In genomic region chr3:49867871-49868321, GRCh38 we compare ENCODE assay signal across 9 cellular contexts. TPM values are rescaled to one million over a fixed set of nuclear protein-coding genes. Genes with fewer than 3 reads are reported as not detected.
DNase-seq lines count a peak whose midpoint lies in the region; ATAC-seq and TF ChIP-seq lines count a peak whose summit lies in the region.
"Had no signal": no experiment of that assay in that cellular context is flagged by ENCODE, and none has a peak within 500 bp of the region (broad histone marks: within the 10 kb centered on the region; RNA-seq: fewer than 3 reads in every experiment).

No MANE protein-coding gene starts in this region.

- WGBS in testis, 2 donors = 24 to 37% methylated on average over 4 to 7 of the region's 7 CpGs

- H3K9me3 ChIP-seq in cardiac muscle cell (ENCODE audit: low read depth) = no peaks in the 10 kb centered on the region
- H3K9me3 ChIP-seq in testis = no peaks in the 10 kb centered on the region

- TF ChIP-seq CTCF in cardiac muscle cell (IDR thresholded peaks at IDR 0.05; ENCODE audit: low read depth, low read length) (no peak), fibroblast of pulmonary artery (IDR thresholded peaks at IDR 0.05; ENCODE audit: low read length, missing control alignments) (no peak), testis (IDR thresholded peaks at IDR 0.05) (no peak)

- H3K36me3 ChIP-seq in cardiac muscle cell (no peaks in the 10 kb centered on the region), testis (ENCODE audit: low read depth, missing control alignments) (no peaks in the 10 kb centered on the region)

- H3K27me3 ChIP-seq in cardiac muscle cell (peaks cover 44% of the 10 kb centered on the region), testis (no peaks in the 10 kb centered on the region)

- no peak overlapping the region for H3K4me3 ChIP-seq in cardiac muscle cell
- H3K4me3 ChIP-seq in fibroblast of pulmonary artery (replicated peaks; ENCODE audit: low read depth, low read length) = no peak overlapping the region
- H3K4me3 ChIP-seq in testis = no peak overlapping the region

- H3K27ac ChIP-seq in cardiac muscle cell (no peak overlapping the region), testis (no peak overlapping the region)
- H3K27ac ChIP-seq: epithelial cell of prostate had no signal

- no peak for ATAC-seq in Right ventricle myocardium inferior
- ATAC-seq in SK-N-SH treated with all-trans-retinoic acid at 6 μM for 48 hours = peak; percentile 39
- ATAC-seq in GM18861 (IDR thresholded peaks at IDR 0.05; ENCODE audit: unreplicated experiment) = no peak

- intact Hi-C loops in Right ventricle myocardium inferior (cut with DNase I) (no loop called here), testis (cut with DNase I; ENCODE audit: low total_unique reads) (no loop called here)

- TF ChIP-seq POLR2A in testis (IDR thresholded peaks at IDR 0.05) = no peak

- peaks cover 9% of the 10 kb centered on the region for H3K4me1 ChIP-seq in cardiac muscle cell (ENCODE audit: low read depth)
- H3K4me1 ChIP-seq in testis = peaks cover 11% of the 10 kb centered on the region

- peak; percentile 60 to 83 for DNase-seq in cardiac muscle cell (ENCODE audit: low read depth in 1 of 2, low spot score in 1 of 2)
- DNase-seq in Right ventricle myocardium inferior (ENCODE audit: missing footprints) = no peak
- DNase-seq in fibroblast of pulmonary artery (ENCODE audit: low read depth) = peak; percentile 62
- peak; percentile 23 for DNase-seq in testis
- no peak for DNase-seq in H4 (ENCODE audit: low spot score)
- DNase-seq in activated CD4-positive, CD25-positive, alpha-beta regulatory T cell (lab: John Stamatoyannopoulos, UW) = no peak

TF ChIP-seq in SK-N-SH treated with all-trans-retinoic acid at 6 μM for 48 hours, 23 proteins besides CTCF, POLR2A, EP300 and RAD21:
- TF ChIP-seq BACH2 (CRISPR knock-in tag; IDR thresholded peaks at IDR 0.05; ENCODE audit: borderline replicate concordance) = no peak
- no peak for TF ChIP-seq CREB5 (CRISPR knock-in tag; IDR thresholded peaks at IDR 0.05; ENCODE audit: low read depth)
- TF ChIP-seq ZNF565 (CRISPR knock-in tag; conservative IDR thresholded peaks at IDR 0.05; ENCODE audit: low read depth) = no peak
- TF ChIP-seq ZFP30 (CRISPR knock-in tag; IDR thresholded peaks at IDR 0.05) = no peak
- TF ChIP-seq ESRRG (CRISPR knock-in tag; IDR thresholded peaks at IDR 0.05) = no peak

RNA-seq across cellular contexts. Expression of gene CAMKV, which starts 1.8 kb away (rescaled TPM):
- total RNA-seq in cardiac muscle cell = 0.09 and 0.32 TPM in 2 replicates
- polyA plus RNA-seq in cardiac muscle cell = 0.34 TPM in 1 of 2 replicates, not detected in the other
- total RNA-seq in Right ventricle myocardium inferior = not detected
- total RNA-seq in testis = 1 to 10 TPM; 1.2 to 2.3 TPM
- 4.0 TPM for polyA plus RNA-seq in testis (ENCODE audit: insufficient read depth, low read depth, low replicate concordance)
- total RNA-seq in H4 (2014; rRNA removed; shearing (Covaris generic)) = not detected in 2 replicates

RNA-seq across cellular contexts. Expression of gene TRAIP, which starts 11.5 kb away (rescaled TPM):
- total RNA-seq in cardiac muscle cell (6.6 and 13.3 TPM in 2 replicates), Right ventricle myocardium inferior (2.5 TPM), testis (10 to 100 TPM; 15.8 to 21.3 TPM)
- polyA plus RNA-seq in cardiac muscle cell (6.7 and 9.5 TPM in 2 replicates), testis (ENCODE audit: insufficient read depth, low read depth, low replicate concordance) (16.0 TPM)
- total RNA-seq in H4 (2014; rRNA removed; shearing (Covaris generic)) = 4.4 and 5.7 TPM in 2 replicates

RNA-seq across cellular contexts. Expression of gene MST1R, which starts 35.8 kb away (rescaled TPM):
- total RNA-seq in cardiac muscle cell (0.49 and 2.2 TPM in 2 replicates), Right ventricle myocardium inferior (1.2 TPM), testis (10 to 100 TPM in 1 of 2 donors, 1 to 10 TPM in 1; 7.6 to 11.2 TPM)
- polyA plus RNA-seq in cardiac muscle cell (2.1 and 3.4 TPM in 2 replicates), testis (ENCODE audit: insufficient read depth, low read depth, low replicate concordance) (15.9 TPM)
- total RNA-seq in H4 (2014; rRNA removed; shearing (Covaris generic)) = 0.21 TPM in 1 of 2 replicates, not detected in the other

RNA-seq across cellular contexts. Expression of gene UBA7, which starts 54.1 kb away (rescaled TPM):
- total RNA-seq in cardiac muscle cell (1.5 and 5.4 TPM in 2 replicates), Right ventricle myocardium inferior (23.1 TPM), testis (10 to 100 TPM; 34.0 to 49.7 TPM)
- polyA plus RNA-seq in cardiac muscle cell (1.8 and 4.4 TPM in 2 replicates), testis (ENCODE audit: insufficient read depth, low read depth, low replicate concordance) (27.2 TPM)
- 10.4 and 13.2 TPM in 2 replicates for total RNA-seq in H4 (2014; rRNA removed; shearing (Covaris generic))

Comparison
In these comparisons a context has a peak if more than half of its experiments do, and no peak if none do; other contexts are left out.
1. DNase-seq: peak in cardiac muscle cell (2 of 2), fibroblast of pulmonary artery (single experiment) and testis (single experiment); none in Right ventricle myocardium inferior (single experiment), H4 (single experiment) and activated CD4-positive, CD25-positive, alpha-beta regulatory T cell (0 of 4).